In the genomic region with DNA sequence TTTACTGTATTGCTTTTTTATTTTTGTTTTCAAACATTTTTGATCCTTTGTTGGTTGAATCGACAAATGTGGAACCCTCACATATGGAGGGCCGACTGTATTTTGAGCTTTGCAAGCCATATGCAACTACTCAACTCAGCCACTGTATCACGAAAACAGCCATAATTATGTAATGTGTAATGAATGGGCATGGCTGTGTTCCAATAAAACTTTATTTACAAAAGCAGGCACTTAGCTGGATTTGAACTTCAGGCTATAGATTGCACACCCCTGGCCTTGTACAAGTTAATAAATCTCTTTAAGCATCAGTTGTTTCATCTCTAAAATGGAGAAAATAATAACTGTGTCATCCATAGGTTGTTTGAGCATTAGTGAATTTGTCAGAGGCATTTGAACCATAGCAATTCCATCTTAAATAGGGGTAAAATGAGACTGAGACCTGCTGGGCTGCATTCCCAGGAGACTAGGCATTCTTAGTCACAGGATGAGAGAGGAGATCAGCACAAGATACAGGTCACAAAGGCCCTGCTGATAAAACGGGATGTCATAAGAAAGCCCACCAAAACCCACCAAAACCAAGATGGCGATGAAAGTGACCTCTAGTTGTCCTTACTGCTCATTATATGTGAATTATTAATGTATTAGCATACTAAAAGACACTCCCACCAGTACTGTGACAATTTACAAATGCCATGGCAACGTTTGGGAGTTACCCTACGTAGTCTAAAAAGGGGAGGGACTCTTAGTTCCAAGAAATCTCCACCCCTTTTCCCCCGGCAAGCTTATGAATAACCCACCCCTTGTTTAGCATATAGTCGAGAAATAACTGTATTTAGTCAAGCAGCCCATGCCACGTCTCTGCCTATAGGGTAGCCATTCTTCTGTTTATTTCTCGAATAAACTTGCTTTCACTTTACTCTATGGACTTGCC, we compare ENCODE assay signal across 25 cellular contexts.
"Had no signal": no experiment of that assay in that cellular context is flagged by ENCODE, and none has a peak within 500 bp of the region (broad histone marks: within the 10 kb centered on the region; RNA-seq: fewer than 3 reads in every experiment).

No MANE protein-coding gene starts in this region.

- FAIRE-seq: keratinocyte had no signal

- H2AFZ ChIP-seq: hepatocyte had no signal

- H3K4me1 ChIP-seq: body of pancreas, gastroesophageal sphincter, uterus had no signal

- H3K79me2 ChIP-seq: hepatocyte had no signal

- H3K36me3 ChIP-seq: cardiac muscle cell, gastroesophageal sphincter, neutrophil, ovary, thoracic aorta, uterus had no signal

- H3K4me3 ChIP-seq: body of pancreas, cardiac muscle cell, coronary artery, dorsolateral prefrontal cortex, gastroesophageal sphincter, hepatocyte, ovary, skin epidermis, thoracic aorta, uterus had no signal

- ATAC-seq: activated CD8-positive, alpha-beta T cell treated with anti-CD3 and anti-CD28 coated beads for 36 hours; body of pancreas; gastroesophageal sphincter; left cardiac atrium; sciatic nerve; stimulated activated effector memory CD8-positive, alpha-beta T cell treated with anti-CD3 and anti-CD28 coated beads, Interleukin-12 subunit alpha, Interleukin-12 subunit beta, amount 100 ng/mL, for 72 hours had no signal

- DNase-seq: activated CD4-positive, alpha-beta T cell treated with anti-CD3 and anti-CD28 coated beads, Interleukin-2, amount 50 U/mL, for 1 hour; activated CD8-positive, alpha-beta T cell treated with anti-CD3 and anti-CD28 coated beads for 36 hours; activated effector memory CD4-positive, alpha-beta T cell treated with Interleukin-2 at 50 U/mL for 16 hours; activated naive CD4-positive, alpha-beta T cell treated with Interleukin-2 at 50 U/mL for 16 hours; activated T-cell treated with anti-CD3 and anti-CD28 coated beads for 4 hours; aorta; body of pancreas; dorsolateral prefrontal cortex; effector memory CD4-positive, alpha-beta T cell; left cardiac atrium; left ventricle myocardium superior; ovary; stimulated activated CD4-positive, alpha-beta T cell treated with anti-CD3 and anti-CD28 coated beads, Interleukin-12 subunit alpha, Interleukin-12 subunit beta, amount 100 ng/mL, for 4 hours; stimulated activated CD4-positive, alpha-beta T cell treated with anti-CD3 and anti-CD28 coated beads, Interleukin-4, amount 100 ng/mL, for 1 hour; uterus had no signal

- H3K9me3 ChIP-seq: body of pancreas, gastroesophageal sphincter, neutrophil, ovary, thoracic aorta, uterus had no signal

- H3K27ac ChIP-seq: body of pancreas, cardiac muscle cell, coronary artery, dorsolateral prefrontal cortex, gastroesophageal sphincter, hepatocyte, neutrophil, ovary, skin epidermis, thoracic aorta, uterus had no signal

- H3K4me2 ChIP-seq: hepatocyte had no signal

- H3K27me3 ChIP-seq: body of pancreas, cardiac muscle cell, hepatocyte, neutrophil, ovary, uterus had no signal
